Comparison of ENCODE assay signal across 2 cellular contexts in genomic region chr15:91124155-91124554, GRCh38.
TF ChIP-seq lines count a peak whose summit lies in the region.

No MANE protein-coding gene starts in this region.

TF ChIP-seq in GM23338, 12 proteins besides CTCF, POLR2A, EP300 and RAD21:
- TF ChIP-seq ZNF462 (CRISPR knock-in tag; IDR thresholded peaks at IDR 0.05): no peak
- TF ChIP-seq POLR2AphosphoS5 (IDR thresholded peaks at IDR 0.05; ENCODE audit: low read depth): no peak
- no peak for TF ChIP-seq ZNF331 (CRISPR knock-in tag; IDR thresholded peaks at IDR 0.05; ENCODE audit: low read depth)
- TF ChIP-seq REST (IDR thresholded peaks at IDR 0.05; ENCODE audit: unreplicated experiment): no peak
- no peak for TF ChIP-seq ZNF114 (CRISPR knock-in tag; IDR thresholded peaks at IDR 0.05)
- no peak for TF ChIP-seq JUNB (IDR thresholded peaks at IDR 0.05; ENCODE audit: unreplicated experiment)
- no peak for TF ChIP-seq ETS1 (IDR thresholded peaks at IDR 0.05)

TF ChIP-seq in GM12878, 131 proteins besides CTCF, POLR2A, EP300 and RAD21 (continued from another document and continues in another):
- TF ChIP-seq YY1 (IDR thresholded peaks at IDR 0.05; ENCODE audit: low read depth, low read length) (no peak), IRF4 (IDR thresholded peaks at IDR 0.05; ENCODE audit: low read depth, low read length) (no peak), MTA2 (IDR thresholded peaks at IDR 0.05; ENCODE audit: low read depth) (no peak), EZH2 (IDR thresholded peaks at IDR 0.05; ENCODE audit: borderline replicate concordance, control insufficient read depth, low read depth, low read length) (no peak), BCL11A (IDR thresholded peaks at IDR 0.05; ENCODE audit: low read depth, low read length) (no peak), CHD4 (IDR thresholded peaks at IDR 0.05) (no peak), USF2 (IDR thresholded peaks at IDR 0.05; ENCODE audit: borderline replicate concordance, low read depth, low read length) (no peak), BHLHE40 (IDR thresholded peaks at IDR 0.05; ENCODE audit: borderline replicate concordance in 1 of 2, low read depth in 2 of 2, low read length in 1 of 2) (no peak), PBX3 (IDR thresholded peaks at IDR 0.05; ENCODE audit: insufficient replicate concordance, low read depth, low read length) (no peak), TBL1XR1 (IDR thresholded peaks at IDR 0.05; ENCODE audit: low read depth, low read length) (no peak), E2F8 (IDR thresholded peaks at IDR 0.05; ENCODE audit: low read depth, partially characterized antibody) (no peak), SKIL (IDR thresholded peaks at IDR 0.05; ENCODE audit: low read depth, poor library complexity, severe bottlenecking) (no peak), GABPA (IDR thresholded peaks at IDR 0.05; ENCODE audit: low read depth) (0 out of 2 replicates have a peak, but pooled peaks have one; percentile 14), ZNF622 (IDR thresholded peaks at IDR 0.05) (no peak), NKRF (conservative IDR thresholded peaks at IDR 0.05) (no peak), ZBTB4 (CRISPR knock-in tag; IDR thresholded peaks at IDR 0.05) (no peak), MEF2A (IDR thresholded peaks at IDR 0.05; ENCODE audit: insufficient read depth, low read depth, low read length) (0 out of 2 replicates have a peak, but pooled peaks have one; percentile 8), LARP7 (IDR thresholded peaks at IDR 0.05) (no peak), BCLAF1 (IDR thresholded peaks at IDR 0.05) (no peak), FOS (IDR thresholded peaks at IDR 0.05; ENCODE audit: borderline replicate concordance, extremely low read depth, insufficient read length) (no peak), E4F1 (IDR thresholded peaks at IDR 0.05; ENCODE audit: borderline replicate concordance, partially characterized antibody) (no peak), IRF3 (IDR thresholded peaks at IDR 0.05) (no peak), SIN3A (IDR thresholded peaks at IDR 0.05; ENCODE audit: low read depth, low read length) (no peak), EED (IDR thresholded peaks at IDR 0.05; ENCODE audit: low read depth) (peak; percentile 81), JUND (IDR thresholded peaks at IDR 0.05; ENCODE audit: low read depth, low read length) (no peak), PKNOX1 (IDR thresholded peaks at IDR 0.05) (no peak), NR2C2 (IDR thresholded peaks at IDR 0.05; ENCODE audit: borderline replicate concordance, control insufficient read depth, insufficient read length, low read depth) (no peak), IKZF1 (conservative IDR thresholded peaks at IDR 0.05) (0 out of 2 replicates have a peak, but pooled peaks have one; percentile 12), ZNF217 (IDR thresholded peaks at IDR 0.05) (no peak)
